Comparison of ENCODE assay signal across 11 cellular contexts in the genomic region with DNA sequence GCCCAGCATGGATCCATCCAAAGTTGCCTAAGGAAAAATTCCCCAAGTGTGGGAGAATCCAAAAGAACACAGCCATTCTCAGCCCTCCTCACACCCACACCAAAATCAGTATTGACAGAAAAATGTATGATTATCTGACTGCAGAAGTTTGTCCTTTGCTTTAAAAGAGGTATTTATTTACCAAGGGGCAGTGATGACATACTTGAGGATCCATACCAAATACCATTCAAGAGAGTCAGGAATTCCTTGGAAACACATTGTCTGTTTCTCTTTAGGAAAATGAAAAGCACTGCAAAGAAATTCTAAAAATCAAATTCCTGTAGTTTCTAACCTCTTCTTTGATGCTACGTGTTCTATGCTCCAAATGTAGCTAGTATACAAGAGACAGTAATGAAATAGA.
DNase-seq lines count a peak whose midpoint lies in the region; FAIRE-seq and TF ChIP-seq lines count a peak whose summit lies in the region.
"Had no signal": no experiment of that assay in that cellular context is flagged by ENCODE, and none has a peak within 500 bp of the region (broad histone marks: within the 10 kb centered on the region; RNA-seq: fewer than 3 reads in every experiment).

No MANE protein-coding gene starts in this region.

- peak; percentile 13 for DNase-seq in HCEC 1CT
- DNase-seq in astrocyte (ENCODE audit: low read depth) = peak; percentile 78
- DNase-seq in iPS-NIHi7 (ENCODE audit: extremely low spot score) = peak; percentile 7
- DNase-seq in vagina (ENCODE audit: extremely low spot score in 2 of 2) = no peak
- DNase-seq in activated CD4-positive, alpha-beta T cell treated with anti-CD3 and anti-CD28 coated beads for 48 hours = no peak
- DNase-seq in NK-92 treated with Interleukin-12 subunit alpha and Interleukin-12 subunit beta, amount 100 ng/mL, for 24 hours (lab: John Stamatoyannopoulos, UW) = no peak
- DNase-seq in esophagus muscularis mucosa (ENCODE audit: extremely low spot score) = no peak
- DNase-seq: activated CD8-positive, alpha-beta memory T cell treated with anti-CD3 and anti-CD28 coated beads, Interleukin-2, amount 50 U/mL, for 4 hours; ovary; stimulated activated CD4-positive, alpha-beta T cell treated with anti-CD3 and anti-CD28 coated beads, Interleukin-2, amount 100 ng/mL, for 48 hours had no signal

- no peaks in the 10 kb centered on the region for H3K9me3 ChIP-seq in astrocyte (ENCODE audit: insufficient read depth, low read depth, low read length)
- no peaks in the 10 kb centered on the region for H3K9me3 ChIP-seq in vagina
- no peaks in the 10 kb centered on the region for H3K9me3 ChIP-seq in esophagus muscularis mucosa
- H3K9me3 ChIP-seq: ovary had no signal

- H3K27me3 ChIP-seq in astrocyte (ENCODE audit: insufficient read depth, low read length) (no peaks in the 10 kb centered on the region), vagina (no peaks in the 10 kb centered on the region), esophagus muscularis mucosa (no peaks in the 10 kb centered on the region)
- H3K27me3 ChIP-seq: ovary had no signal

- 36% methylated on average over 1 of the region's 1 CpG for WGBS in esophagus muscularis mucosa

- no peaks in the 10 kb centered on the region for H3K36me3 Mint-ChIP-seq in astrocyte (ENCODE audit: low read depth, unreplicated experiment)

- H3K79me2 ChIP-seq in astrocyte (ENCODE audit: insufficient read depth, low read length) = no peaks in the 10 kb centered on the region

- H3K27ac Mint-ChIP-seq in astrocyte (ENCODE audit: unreplicated experiment) = peak overlapping the region; percentile 97
- H3K27ac Mint-ChIP-seq: stimulated activated naive CD8-positive, alpha-beta T cell treated with anti-CD3 and anti-CD28 coated beads, Interleukin-15, Interleukin-2, amounts not matched to agents 100 ng/mL and 50 ng/mL, for 24 hours had no signal

- peaks cover 3% of the 10 kb centered on the region for H3K9me3 Mint-ChIP-seq in astrocyte (ENCODE audit: unreplicated experiment)

- H3K4me1 Mint-ChIP-seq in astrocyte (ENCODE audit: low read depth, unreplicated experiment) = peaks cover 22% of the 10 kb centered on the region

- peak overlapping the region; percentile 68 for H3K9ac ChIP-seq in astrocyte (ENCODE audit: low read length)

- no peak for TF ChIP-seq POLR2A in vagina (IDR thresholded peaks at IDR 0.05)
- no peak for TF ChIP-seq POLR2A in esophagus muscularis mucosa (IDR thresholded peaks at IDR 0.05; ENCODE audit: low read depth)

- H3K27ac ChIP-seq in astrocyte (ENCODE audit: low read depth, low read length) (peak overlapping the region; percentile 56), vagina (peak overlapping the region; percentile 18), esophagus muscularis mucosa (replicated peaks in 1 of 4) (no peak overlapping the region)
- H3K27ac ChIP-seq: ovary had no signal

- TF ChIP-seq CTCF in astrocyte (IDR thresholded peaks at IDR 0.05; ENCODE audit: insufficient read depth, low read depth, low read length) = no peak
- no peak for TF ChIP-seq CTCF in vagina (IDR thresholded peaks at IDR 0.05)
- TF ChIP-seq CTCF in esophagus muscularis mucosa (IDR thresholded peaks at IDR 0.05) = no peak

- H3K4me3 ChIP-seq in astrocyte (ENCODE audit: insufficient read depth, low read depth, low read length) (peak overlapping the region; percentile 60), vagina (no peak overlapping the region), esophagus muscularis mucosa (no peak overlapping the region)

- H3K36me3 ChIP-seq in astrocyte (ENCODE audit: insufficient read depth, low read length) = no peaks in the 10 kb centered on the region
- no peaks in the 10 kb centered on the region for H3K36me3 ChIP-seq in vagina
- no peaks in the 10 kb centered on the region for H3K36me3 ChIP-seq in esophagus muscularis mucosa
- H3K36me3 ChIP-seq: ovary had no signal

- TF ChIP-seq EP300 in esophagus muscularis mucosa (IDR thresholded peaks at IDR 0.05) = no peak

- H3K4me1 ChIP-seq in astrocyte (ENCODE audit: insufficient read depth, low read length) = peaks cover 16% of the 10 kb centered on the region
- H3K4me1 ChIP-seq in vagina = peaks cover 12% of the 10 kb centered on the region
- peaks cover 0 to 18% (median 12%) of the 10 kb centered on the region in 4 donors for H3K4me1 ChIP-seq in esophagus muscularis mucosa

- peak overlapping the region; percentile 3 for H2AFZ ChIP-seq in astrocyte (ENCODE audit: low read depth, low read length)

- H3K4me3 Mint-ChIP-seq in astrocyte (ENCODE audit: unreplicated experiment) = no peak overlapping the region

- H3K4me2 ChIP-seq in astrocyte (ENCODE audit: low read length) = peak overlapping the region; percentile 82

- no peaks in the 10 kb centered on the region for H3K27me3 Mint-ChIP-seq in astrocyte (ENCODE audit: low read depth, unreplicated experiment)
- H3K27me3 Mint-ChIP-seq: stimulated activated naive CD8-positive, alpha-beta T cell treated with anti-CD3 and anti-CD28 coated beads, Interleukin-15, Interleukin-2, amounts not matched to agents 100 ng/mL and 50 ng/mL, for 24 hours had no signal

- intact Hi-C loops in vagina (cut with DNase I) = no loop called here
- intact Hi-C loops in esophagus muscularis mucosa (cut with DNase I) = no loop called here

- no peaks in the 10 kb centered on the region for H4K20me1 ChIP-seq in astrocyte (ENCODE audit: insufficient read depth, low read length)

- FAIRE-seq in astrocyte (lab: Jason Lieb, UNC) = peak; percentile 82

Comparison
In these comparisons a context has a peak if more than half of its experiments do, and no peak if none do; other contexts are left out.
1. DNase-seq: peak in HCEC 1CT (single experiment), astrocyte (single experiment) and iPS-NIHi7 (single experiment); none in vagina (0 of 2), activated CD4-positive, alpha-beta T cell treated with anti-CD3 and anti-CD28 coated beads for 48 hours (single experiment), NK-92 treated with Interleukin-12 subunit alpha and Interleukin-12 subunit beta, amount 100 ng/mL, for 24 hours (single experiment) and esophagus muscularis mucosa (single experiment).
2. H3K27ac ChIP-seq: peak in astrocyte (single experiment) and vagina (single experiment); none in esophagus muscularis mucosa (0 of 4).